9 cellular contexts compared by ENCODE assay signal in genomic region chr14:73662439-73663056, GRCh38. TPM values are rescaled to one million over a fixed set of nuclear protein-coding genes. Genes with fewer than 3 reads are reported as not detected.
DNase-seq lines count a peak whose midpoint lies in the region; ATAC-seq, FAIRE-seq and TF ChIP-seq lines count a peak whose summit lies in the region.
"Had no signal": no experiment of that assay in that cellular context is flagged by ENCODE, and none has a peak within 500 bp of the region (broad histone marks: within the 10 kb centered on the region; RNA-seq: fewer than 3 reads in every experiment).

No MANE protein-coding gene starts in this region.

- ATAC-seq in left lung: peak; percentile 87
- no peak for ATAC-seq in activated T-helper 17 cell treated with anti-CD3 and anti-CD28 coated beads, Interleukin-2, amount 50 U/mL, for 72 hours (replicated peaks)

- peak; percentile 99 for FAIRE-seq in astrocyte (lab: Jason Lieb, UNC)

- H3K4me2 ChIP-seq in astrocyte (ENCODE audit: low read length): peak overlapping the region; percentile 15

- H3K9me3 ChIP-seq in astrocyte (ENCODE audit: insufficient read depth, low read depth, low read length) (no peaks in the 10 kb centered on the region), left lung (no peaks in the 10 kb centered on the region), vagina (no peaks in the 10 kb centered on the region)

- no peak overlapping the region for H2AFZ ChIP-seq in astrocyte (ENCODE audit: low read depth, low read length)

- H3K27ac ChIP-seq in astrocyte (ENCODE audit: low read depth, low read length): peak overlapping the region; percentile 39
- no peak overlapping the region for H3K27ac ChIP-seq in left lung
- H3K27ac ChIP-seq in vagina: no peak overlapping the region

- peaks cover 2% of the 10 kb centered on the region for H3K36me3 Mint-ChIP-seq in astrocyte (ENCODE audit: low read depth, unreplicated experiment)
- peaks cover 14% of the 10 kb centered on the region for H3K36me3 Mint-ChIP-seq in activated T-helper 17 cell treated with anti-CD3 and anti-CD28 coated beads, Interleukin-2, amount 50 U/mL, for 72 hours (ENCODE audit: low read depth)

- peaks cover 21% of the 10 kb centered on the region for H3K4me1 Mint-ChIP-seq in astrocyte (ENCODE audit: low read depth, unreplicated experiment)
- no peaks in the 10 kb centered on the region for H3K4me1 Mint-ChIP-seq in activated T-helper 17 cell treated with anti-CD3 and anti-CD28 coated beads, Interleukin-2, amount 50 U/mL, for 72 hours

- no peaks in the 10 kb centered on the region for H3K9me3 Mint-ChIP-seq in astrocyte (ENCODE audit: unreplicated experiment)
- no peaks in the 10 kb centered on the region for H3K9me3 Mint-ChIP-seq in activated T-helper 17 cell treated with anti-CD3 and anti-CD28 coated beads, Interleukin-2, amount 50 U/mL, for 72 hours
- H3K9me3 Mint-ChIP-seq: stimulated activated naive CD8-positive, alpha-beta T cell treated with anti-CD3 and anti-CD28 coated beads, Interleukin-15, Interleukin-2, amounts not matched to agents 100 ng/mL and 50 ng/mL, for 24 hours had no signal

- H3K27me3 ChIP-seq in astrocyte (ENCODE audit: insufficient read depth, low read length) (no peaks in the 10 kb centered on the region), left lung (no peaks in the 10 kb centered on the region), vagina (no peaks in the 10 kb centered on the region)

- no peak for TF ChIP-seq POLR2A in vagina (IDR thresholded peaks at IDR 0.05)

- intact Hi-C loops in left lung (cut with DNase I) (no loop called here), vagina (cut with DNase I) (no loop called here)

- H3K4me1 ChIP-seq in astrocyte (ENCODE audit: insufficient read depth, low read length) (peaks cover 11% of the 10 kb centered on the region), left lung (no peaks in the 10 kb centered on the region), vagina (no peaks in the 10 kb centered on the region)

- H3K9ac ChIP-seq in astrocyte (ENCODE audit: low read length): no peak overlapping the region

- TF ChIP-seq CTCF in LNCaP clone FGC (IDR thresholded peaks at IDR 0.05; ENCODE audit: control insufficient read depth, extremely low read depth, insufficient read depth) (peak; percentile 17; the same call in 1 of the 2 replicates), astrocyte (IDR thresholded peaks at IDR 0.05; ENCODE audit: insufficient read depth, low read depth, low read length) (peak; percentile 73), left lung (IDR thresholded peaks at IDR 0.05) (no peak), vagina (IDR thresholded peaks at IDR 0.05) (peak in 1 of 3 experiments; percentile 25)

- H3K27me3 Mint-ChIP-seq in astrocyte (ENCODE audit: low read depth, unreplicated experiment): no peaks in the 10 kb centered on the region
- H3K27me3 Mint-ChIP-seq in activated T-helper 17 cell treated with anti-CD3 and anti-CD28 coated beads, Interleukin-2, amount 50 U/mL, for 72 hours: no peaks in the 10 kb centered on the region
- H3K27me3 Mint-ChIP-seq: stimulated activated naive CD8-positive, alpha-beta T cell treated with anti-CD3 and anti-CD28 coated beads, Interleukin-15, Interleukin-2, amounts not matched to agents 100 ng/mL and 50 ng/mL, for 24 hours had no signal

- no peak overlapping the region for H3K4me3 ChIP-seq in LNCaP clone FGC (ENCODE audit: low read depth, low read length)
- H3K4me3 ChIP-seq in astrocyte (ENCODE audit: insufficient read depth, low read depth, low read length): no peak overlapping the region
- H3K4me3 ChIP-seq in left lung: no peak overlapping the region
- no peak overlapping the region for H3K4me3 ChIP-seq in vagina

- DNase-seq in CD1c-positive myeloid dendritic cell (ENCODE audit: extremely low spot score) (peak; percentile 16), LNCaP clone FGC (ENCODE audit: low read depth) (peak; percentile 58), astrocyte (ENCODE audit: low read depth) (peak; percentile 93), left lung (peak in 1 of 2 donors; percentile 41), occipital lobe (lab: John Stamatoyannopoulos, UW) (no peak), vagina (ENCODE audit: extremely low spot score in 2 of 2) (no peak), amygdala (lab: John Stamatoyannopoulos, UW) (no peak)

- H3K79me2 ChIP-seq in astrocyte (ENCODE audit: insufficient read depth, low read length): no peaks in the 10 kb centered on the region

- H3K27ac Mint-ChIP-seq in astrocyte (ENCODE audit: unreplicated experiment): peak overlapping the region; percentile 79
- H3K27ac Mint-ChIP-seq in activated T-helper 17 cell treated with anti-CD3 and anti-CD28 coated beads, Interleukin-2, amount 50 U/mL, for 72 hours: no peak overlapping the region
- H3K27ac Mint-ChIP-seq: stimulated activated naive CD8-positive, alpha-beta T cell treated with anti-CD3 and anti-CD28 coated beads, Interleukin-15, Interleukin-2, amounts not matched to agents 100 ng/mL and 50 ng/mL, for 24 hours had no signal

- H4K20me1 ChIP-seq in astrocyte (ENCODE audit: insufficient read depth, low read length): no peaks in the 10 kb centered on the region

- peak overlapping the region; percentile 43 for H3K4me3 Mint-ChIP-seq in astrocyte (ENCODE audit: unreplicated experiment)
- H3K4me3 Mint-ChIP-seq in activated T-helper 17 cell treated with anti-CD3 and anti-CD28 coated beads, Interleukin-2, amount 50 U/mL, for 72 hours: no peak overlapping the region
- H3K4me3 Mint-ChIP-seq: stimulated activated naive CD8-positive, alpha-beta T cell treated with anti-CD3 and anti-CD28 coated beads, Interleukin-15, Interleukin-2, amounts not matched to agents 100 ng/mL and 50 ng/mL, for 24 hours had no signal

- H3K36me3 ChIP-seq in astrocyte (ENCODE audit: insufficient read depth, low read length): peaks cover 7% of the 10 kb centered on the region
- peaks cover 0 to 8% of the 10 kb centered on the region in 2 donors for H3K36me3 ChIP-seq in left lung
- H3K36me3 ChIP-seq in vagina: peaks cover 0 to 4% of the 10 kb centered on the region in 2 donors

RNA-seq across cellular contexts. Expression of gene DNAL1, which starts 17.8 kb away (rescaled TPM):
- total RNA-seq in astrocyte (24.9 and 27.4 TPM in 2 replicates), left lung (10 to 100 TPM; 14.8 to 15.0 TPM), occipital lobe (30.6 TPM), vagina (4.7 TPM)
- 1 to 10 TPM; 3.9 to 7.6 TPM for total RNA-seq in activated T-helper 17 cell treated with anti-CD3 and anti-CD28 coated beads, Interleukin-2, amount 50 U/mL, for 72 hours

RNA-seq across cellular contexts. Expression of gene ACOT6, which starts 50.2 kb away (rescaled TPM):
- total RNA-seq in astrocyte (not detected in 2 replicates), left lung (not detected), occipital lobe (not detected), vagina (not detected)
- not detected for total RNA-seq in activated T-helper 17 cell treated with anti-CD3 and anti-CD28 coated beads, Interleukin-2, amount 50 U/mL, for 72 hours

RNA-seq across cellular contexts. Expression of gene PNMA1, which starts 51.6 kb away (rescaled TPM):
- total RNA-seq in astrocyte (67.4 and 74.3 TPM in 2 replicates), left lung (10 to 100 TPM; 30.8 to 32.4 TPM), occipital lobe (76.1 TPM), vagina (35.4 TPM)
- 10 to 100 TPM; 37.3 to 41.2 TPM for total RNA-seq in activated T-helper 17 cell treated with anti-CD3 and anti-CD28 coated beads, Interleukin-2, amount 50 U/mL, for 72 hours

Comparison
In these comparisons a context has a peak if more than half of its experiments do, and no peak if none do; other contexts are left out.
1. DNase-seq: peak in CD1c-positive myeloid dendritic cell (single experiment), LNCaP clone FGC (single experiment) and astrocyte (single experiment); none in occipital lobe (single experiment), vagina (0 of 2) and amygdala (0 of 56).
2. CTCF ChIP-seq: peak in LNCaP clone FGC (single experiment) and astrocyte (single experiment); none in left lung (0 of 2).